9 cellular contexts compared by ENCODE assay signal in the genomic region with DNA sequence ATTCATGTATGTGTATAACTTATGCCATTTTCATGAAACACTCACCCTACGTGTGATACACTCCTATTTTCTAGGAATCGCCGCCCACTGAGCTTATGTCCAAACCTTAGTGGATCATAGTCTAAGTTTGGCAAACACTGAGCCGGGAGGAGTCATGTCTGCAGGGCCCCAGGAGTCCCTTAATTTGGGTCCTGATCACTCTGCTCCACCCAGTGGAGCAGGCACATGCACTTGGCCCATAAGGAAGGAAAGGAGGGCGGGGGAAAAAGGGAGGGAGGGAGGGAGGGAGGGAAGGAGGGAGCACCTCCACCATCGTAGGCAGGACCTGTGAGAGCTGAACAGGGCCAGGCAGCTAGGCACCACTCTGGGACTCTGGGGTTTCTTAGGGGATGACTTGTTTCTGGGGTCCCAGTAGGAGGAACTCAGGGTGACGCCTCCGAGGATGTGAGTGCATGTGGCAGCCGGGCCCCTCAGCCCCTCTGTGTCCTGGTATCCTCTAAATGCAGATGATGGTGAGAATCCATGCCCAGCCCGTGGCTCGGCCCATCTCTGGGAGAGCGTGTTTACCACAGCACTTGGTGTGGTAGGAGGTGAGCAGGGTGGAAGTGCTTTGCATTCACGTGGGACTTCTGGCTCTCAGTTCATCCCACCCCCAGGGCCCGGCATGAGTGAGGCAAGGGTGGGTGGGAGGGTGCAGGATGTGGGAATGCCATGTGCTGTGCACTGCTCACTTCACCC.
DNase-seq lines count a peak whose midpoint lies in the region; ATAC-seq and TF ChIP-seq lines count a peak whose summit lies in the region.
"Had no signal": no experiment of that assay in that cellular context is flagged by ENCODE, and none has a peak within 500 bp of the region (broad histone marks: within the 10 kb centered on the region; RNA-seq: fewer than 3 reads in every experiment).

No MANE protein-coding gene starts in this region.

- DNase-seq in GM06990 (ENCODE audit: extremely low read depth, insufficient read length): no peak
- peak; percentile 18 for DNase-seq in RWPE1 (ENCODE audit: low spot score)
- DNase-seq in epithelial cell of esophagus (ENCODE audit: low read depth): peak; percentile 36
- no peak for DNase-seq in amygdala (lab: John Stamatoyannopoulos, UW)
- DNase-seq in NCI-H128 (lab: John Stamatoyannopoulos, UW; ENCODE audit: unreplicated experiment): no peak
- DNase-seq in epidermal melanocyte (ENCODE audit: insufficient read length, low spot score): no peak

- no peaks in the 10 kb centered on the region for H3K27me3 ChIP-seq in GM06990 (replicated peaks; ENCODE audit: control insufficient read depth, insufficient read depth, low read length)

- ATAC-seq in GM21390 (IDR thresholded peaks at IDR 0.05; ENCODE audit: unreplicated experiment): no peak

- H3K4me3 ChIP-seq in GM06990 (replicated peaks; ENCODE audit: low read depth, low read length): peak overlapping the region; percentile 30
- H3K4me3 ChIP-seq in epithelial cell of esophagus (ENCODE audit: low read length): no peak overlapping the region
- peak overlapping the region in 1 of 7 experiments; percentile 16 for H3K4me3 ChIP-seq in skin epidermis
- H3K4me3 ChIP-seq: hepatocyte had no signal

- H3K27ac ChIP-seq in RWPE1 (peak overlapping the region; percentile 88), skin epidermis (peak overlapping the region in 20 of 21 experiments; percentile 48 to 97 (median 88))

- TF ChIP-seq CTCF in GM06990 (IDR thresholded peaks at IDR 0.05; ENCODE audit: insufficient read depth, low read length, poor library complexity, severe bottlenecking) (no peak), RWPE1 (conservative IDR thresholded peaks at IDR 0.05; ENCODE audit: low read depth) (no peak), epithelial cell of esophagus (IDR thresholded peaks at IDR 0.05; ENCODE audit: insufficient read depth, low read depth, low read length, missing control alignments) (no peak)

- H3K36me3 ChIP-seq in GM06990 (ENCODE audit: control insufficient read depth, insufficient read depth, low read length): no peaks in the 10 kb centered on the region

- POLR2A ChIA-PET in RWPE1 (lab: Yijun Ruan, JAX; ENCODE audit: low non-redundant PET): no interaction called here

- CTCF ChIA-PET in RWPE1 (lab: Yijun Ruan, JAX): interaction anchor here (1.7 kb wide), 1 partner anchor 52 kb away, joined by 4 read pairs; no protein-coding TSS in a partner anchor

Comparison
In these comparisons a context has a peak if more than half of its experiments do, and no peak if none do; other contexts are left out.
1. DNase-seq: peak in RWPE1 (single experiment) and epithelial cell of esophagus (single experiment); none in GM06990 (single experiment), amygdala (0 of 56), NCI-H128 (single experiment) and epidermal melanocyte (single experiment).